ENCODE assay signal across 14 cellular contexts in the genomic region with DNA sequence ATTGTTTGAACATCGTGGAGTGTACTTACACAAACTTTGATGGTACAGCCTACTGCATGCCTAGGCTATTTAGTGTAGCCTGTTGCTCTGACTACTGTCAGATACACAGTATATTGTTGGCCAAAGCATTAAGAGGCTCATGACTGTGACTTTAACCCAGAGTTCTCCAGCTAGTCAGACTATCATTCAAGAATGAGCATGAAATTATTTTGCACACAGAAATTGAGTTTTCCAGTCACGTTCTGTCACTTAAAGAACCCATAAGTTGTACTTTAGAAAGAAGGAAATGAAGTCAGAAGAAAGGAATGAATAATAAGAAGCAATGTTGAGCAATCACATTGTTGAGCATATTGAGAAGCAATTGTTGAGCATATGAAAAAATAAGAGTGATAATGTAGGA. TPM values are rescaled to one million over a fixed set of nuclear protein-coding genes. Genes with fewer than 3 reads are reported as not detected.
DNase-seq lines count a peak whose midpoint lies in the region; TF ChIP-seq lines count a peak whose summit lies in the region.
"Had no signal": no experiment of that assay in that cellular context is flagged by ENCODE, and none has a peak within 500 bp of the region (broad histone marks: within the 10 kb centered on the region; RNA-seq: fewer than 3 reads in every experiment).

No MANE protein-coding gene starts in this region.

- H3K36me3 ChIP-seq in GM23248 (ENCODE audit: low read depth) (peaks cover 46% of the 10 kb centered on the region), fibroblast of lung (ENCODE audit: control insufficient read depth, insufficient read depth, low read length) (no peaks in the 10 kb centered on the region), MG63 (peaks cover 49% of the 10 kb centered on the region)

- in situ Hi-C loops in GM23248 (cut with MboI), result no loop called here

- no peaks in the 10 kb centered on the region for H3K9me3 ChIP-seq in GM23248 (ENCODE audit: low read depth)
- H3K9me3 ChIP-seq in fibroblast of lung (ENCODE audit: control insufficient read depth, insufficient read depth, low read depth, low read length), result no peaks in the 10 kb centered on the region
- no peaks in the 10 kb centered on the region for H3K9me3 ChIP-seq in MG63
- H3K9me3 ChIP-seq: esophagus muscularis mucosa had no signal

- H3K4me3 ChIP-seq in GM23248 (peak overlapping the region; percentile 14; the same call in 1 of the 2 replicates), fibroblast of lung (replicated peaks in 1 of 4; ENCODE audit: control extremely low read depth in 1 of 4, insufficient read depth in 1 of 4, low read depth in 3 of 4, low read length in 4 of 4) (no peak overlapping the region), skeletal muscle cell (ENCODE audit: low read depth, low read length) (no peak overlapping the region), MG63 (no peak overlapping the region)
- H3K4me3 ChIP-seq: esophagus muscularis mucosa had no signal

- peaks cover 42% of the 10 kb centered on the region for H3F3A ChIP-seq in GM23248 (ENCODE audit: insufficient read depth)

- peak overlapping the region; percentile 84 for H3K27ac ChIP-seq in GM23248
- peak overlapping the region; percentile 46 for H3K27ac ChIP-seq in fibroblast of lung (ENCODE audit: insufficient read depth, low read length)
- H3K27ac ChIP-seq: esophagus muscularis mucosa had no signal

- peaks cover 45% of the 10 kb centered on the region for H3K4me1 ChIP-seq in GM23248 (ENCODE audit: insufficient read depth)
- H3K4me1 ChIP-seq in fibroblast of lung (ENCODE audit: control insufficient read depth, extremely low read depth, insufficient read depth, low read length), result peaks cover 9% of the 10 kb centered on the region
- H3K4me1 ChIP-seq: esophagus muscularis mucosa had no signal

- H4K20me1 ChIP-seq in GM23248 (ENCODE audit: insufficient read depth), result no peaks in the 10 kb centered on the region
- H4K20me1 ChIP-seq in fibroblast of lung (ENCODE audit: control insufficient read depth, extremely low read depth, insufficient read depth, low read length), result no peaks in the 10 kb centered on the region

- no peaks in the 10 kb centered on the region for H3K27me3 ChIP-seq in GM23248 (replicated peaks; ENCODE audit: insufficient read depth)
- H3K27me3 ChIP-seq in fibroblast of lung (ENCODE audit: control insufficient read depth, insufficient read depth, low read length), result no peaks in the 10 kb centered on the region
- H3K27me3 ChIP-seq in MG63, result no peaks in the 10 kb centered on the region
- H3K27me3 ChIP-seq: esophagus muscularis mucosa had no signal

- peak; percentile 82 for DNase-seq in GM23248
- DNase-seq in RPMI7951 (ENCODE audit: low read depth), result peak; percentile 27
- peak; percentile 52 to 72 for DNase-seq in fibroblast of lung (ENCODE audit: low read depth in 2 of 2)
- DNase-seq in skeletal muscle cell (ENCODE audit: low read depth), result peak; percentile 35
- DNase-seq in Kasumi-1 (lab: John Stamatoyannopoulos, UW), result no peak
- DNase-seq in MG63, result no peak
- no peak for DNase-seq in ecto neural progenitor cell (ENCODE audit: low spot score)
- no peak for DNase-seq in stimulated activated CD4-positive, alpha-beta T cell treated with anti-CD3 and anti-CD28 coated beads, Interleukin-2, amount 100 ng/mL, for 24 hours
- DNase-seq: activated CD4-positive, alpha-beta T cell treated with anti-CD3 and anti-CD28 coated beads, Interleukin-2, amount 50 U/mL, for 48 hours; Karpas-422; NCI-H446; posterior cingulate gyrus had no signal

- no peaks in the 10 kb centered on the region for H3K9me2 ChIP-seq in GM23248 (ENCODE audit: insufficient read depth)

- 0 to 9% methylated on average over 2 of the region's 2 CpGs for WGBS in GM23248 (ENCODE audit: low coverage in 1 of 2, low lambda C conversion rate in 2 of 2, missing lambda C conversion rate in 2 of 2), 2 experiments

- TF ChIP-seq CTCF in fibroblast of lung (conservative IDR thresholded peaks at IDR 0.05 in 1 of 2, IDR thresholded peaks at IDR 0.05 in 1 of 2; ENCODE audit: low read depth in 1 of 2, low read length in 2 of 2), result no peak

- peaks cover 29% of the 10 kb centered on the region for H3K79me2 ChIP-seq in GM23248 (ENCODE audit: insufficient read depth)
- peaks cover 2% of the 10 kb centered on the region for H3K79me2 ChIP-seq in fibroblast of lung (ENCODE audit: control insufficient read depth, insufficient read depth, low read length)

- H2AFZ ChIP-seq in GM23248 (no peak overlapping the region), fibroblast of lung (ENCODE audit: low read length) (no peak overlapping the region)

- H3K4me2 ChIP-seq in GM23248 (ENCODE audit: unreplicated experiment) (peak overlapping the region; percentile 64), fibroblast of lung (ENCODE audit: extremely low read depth, insufficient read depth, low read length) (peak overlapping the region; percentile 25)

- H3K9ac ChIP-seq in GM23248, result 0 out of 2 replicates have a peak overlapping the region, but pooled peaks have one; percentile 19
- no peak overlapping the region for H3K9ac ChIP-seq in fibroblast of lung (ENCODE audit: insufficient read depth, low read length)

RNA-seq across cellular contexts. Expression of a gene that starts 37.6 kb away (rescaled TPM):
- total RNA-seq in GM23248 (2014; rRNA removed; shearing (Covaris generic)), result 0.38 and 0.86 TPM in 2 replicates
- polyA plus RNA-seq in GM23248 (2016; fragmentation: Nextera tagmentation; extraction: Ambion mirVana), result not detected in 2 replicates
- total RNA-seq in RPMI7951 (2014; rRNA removed; shearing (Covaris generic)), result 0.29 TPM in 1 of 2 replicates, not detected in the other
- 0.26 and 0.33 TPM in 2 replicates for total RNA-seq in fibroblast of lung
- 0.05 and 0.06 TPM in 2 replicates for polyA plus RNA-seq in fibroblast of lung
- polyA plus RNA-seq in fibroblast of lung (2012), result 0.13 TPM in 1 of 2 replicates, not detected in the other
- polyA minus RNA-seq in fibroblast of lung (ENCODE audit: low replicate concordance), result not detected in 2 replicates
- not detected in 2 replicates for total RNA-seq in MG63 (2014; rRNA removed; shearing (Covaris generic); ENCODE audit: low replicate concordance)

RNA-seq across cellular contexts. Expression of a gene that starts 54.1 kb away (rescaled TPM):
- total RNA-seq in GM23248 (2014; rRNA removed; shearing (Covaris generic)), result not detected in 2 replicates
- polyA plus RNA-seq in GM23248 (2016; fragmentation: Nextera tagmentation; extraction: Ambion mirVana) (0.08 TPM in 1 of 2 replicates, not detected in the other), fibroblast of lung (0.05 TPM in 1 of 2 replicates, not detected in the other)
- total RNA-seq in RPMI7951 (2014; rRNA removed; shearing (Covaris generic)), result 0.12 and 0.20 TPM in 2 replicates
- total RNA-seq in fibroblast of lung, result under 0.01 and 0.17 TPM in 2 replicates
- 0.06 TPM in 1 of 2 replicates, not detected in the other for polyA plus RNA-seq in fibroblast of lung (2012)
- polyA minus RNA-seq in fibroblast of lung (ENCODE audit: low replicate concordance), result 0.82 TPM in 1 of 2 replicates, not detected in the other
- 0.69 TPM in 1 of 2 replicates, not detected in the other for total RNA-seq in MG63 (2014; rRNA removed; shearing (Covaris generic); ENCODE audit: low replicate concordance)
- total RNA-seq: ureter had no signal

Comparison
In these comparisons a context has a peak if more than half of its experiments do, and no peak if none do; other contexts are left out.
1. DNase-seq: peak in GM23248 (single experiment), RPMI7951 (single experiment), fibroblast of lung (2 of 2) and skeletal muscle cell (single experiment); none in Kasumi-1 (0 of 2), MG63 (single experiment), ecto neural progenitor cell (single experiment) and stimulated activated CD4-positive, alpha-beta T cell treated with anti-CD3 and anti-CD28 coated beads, Interleukin-2, amount 100 ng/mL, for 24 hours (0 of 2).